8 cellular contexts compared by ENCODE assay signal in the genomic region with DNA sequence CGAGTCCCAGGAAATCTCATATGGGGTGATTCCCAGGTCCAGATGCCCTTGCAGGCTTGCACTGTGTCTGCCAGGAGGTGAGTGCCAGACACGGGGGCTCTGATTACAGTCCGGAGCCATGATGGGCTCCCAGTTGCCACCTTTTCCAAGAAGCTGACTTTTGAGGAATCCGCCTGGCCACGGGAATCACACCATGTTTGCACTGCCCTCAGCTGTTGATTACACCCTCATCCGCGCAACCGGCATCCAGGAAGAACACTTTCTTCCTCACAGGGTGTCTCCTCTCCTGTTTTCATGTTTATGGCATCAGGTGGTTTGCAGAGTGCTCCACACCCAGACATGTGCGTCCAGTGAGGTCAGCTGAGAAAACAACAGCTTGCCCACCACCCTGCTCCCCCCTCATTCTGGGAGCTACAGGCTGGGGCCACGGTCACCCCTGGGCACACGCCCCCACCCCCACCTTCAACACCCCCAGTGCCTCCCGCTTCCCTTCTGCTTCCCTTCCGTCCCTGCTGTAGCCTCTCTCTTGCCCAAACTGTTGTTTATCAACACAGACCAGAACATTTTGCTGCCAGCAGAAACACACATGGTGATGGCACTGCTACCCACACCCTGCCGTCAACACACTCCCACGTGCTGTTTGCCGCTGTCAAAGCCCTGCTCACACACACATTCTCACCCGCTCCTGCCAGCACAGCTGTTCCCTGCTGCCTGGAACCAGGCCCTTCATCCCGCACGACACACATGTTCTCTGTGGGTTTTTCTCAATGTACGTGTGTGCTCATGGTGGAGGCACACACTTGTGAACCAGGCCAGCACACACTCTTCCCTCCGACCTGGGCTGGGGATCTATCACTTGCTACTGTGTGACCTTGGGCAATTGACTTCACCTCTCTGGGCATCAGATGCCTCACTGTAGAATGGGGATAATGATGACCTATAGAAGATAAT. TPM values are rescaled to one million over a fixed set of nuclear protein-coding genes. Genes with fewer than 3 reads are reported as not detected.
DNase-seq lines count a peak whose midpoint lies in the region; ATAC-seq and TF ChIP-seq lines count a peak whose summit lies in the region.

No MANE protein-coding gene starts in this region.

- H3K36me3 Mint-ChIP-seq in neural progenitor cell: no peaks in the 10 kb centered on the region

- H3K79me2 ChIP-seq in PC-9 (ENCODE audit: low read depth): no peaks in the 10 kb centered on the region
- no peaks in the 10 kb centered on the region for H3K79me2 ChIP-seq in neural progenitor cell (ENCODE audit: low read depth)

- no peaks in the 10 kb centered on the region for H3K27me3 ChIP-seq in PC-9 (ENCODE audit: insufficient read depth, low read depth)
- H3K27me3 ChIP-seq in esophagus muscularis mucosa: no peaks in the 10 kb centered on the region
- no peaks in the 10 kb centered on the region for H3K27me3 ChIP-seq in neural progenitor cell

- H3K9me3 Mint-ChIP-seq in neural progenitor cell: no peaks in the 10 kb centered on the region

- peak overlapping the region; percentile 55 for H3K27ac Mint-ChIP-seq in neural progenitor cell

- no peaks in the 10 kb centered on the region for H3K9me2 ChIP-seq in PC-9 (ENCODE audit: insufficient read depth)

- H3K27me3 Mint-ChIP-seq in neural progenitor cell (ENCODE audit: insufficient read depth, low read depth): peaks cover 7% of the 10 kb centered on the region

- TF ChIP-seq EP300 in esophagus muscularis mucosa (IDR thresholded peaks at IDR 0.05): no peak

- TF ChIP-seq CTCF in C4-2B (conservative IDR thresholded peaks at IDR 0.05): no peak
- TF ChIP-seq CTCF in PC-9 (conservative IDR thresholded peaks at IDR 0.05): no peak
- no peak for TF ChIP-seq CTCF in esophagus muscularis mucosa (IDR thresholded peaks at IDR 0.05)
- no peak for TF ChIP-seq CTCF in neural progenitor cell (IDR thresholded peaks at IDR 0.05)

- no peak for ATAC-seq in HG03097 (IDR thresholded peaks at IDR 0.05; ENCODE audit: low FRiP score, unreplicated experiment)

- WGBS in esophagus muscularis mucosa: 66% methylated on average over 20 of the region's 21 CpGs

- 0 out of 2 replicates have a peak overlapping the region, but pooled peaks have one; percentile 7 for H3K4me3 ChIP-seq in PC-9
- H3K4me3 ChIP-seq in esophagus muscularis mucosa: no peak overlapping the region
- H3K4me3 ChIP-seq in neural progenitor cell: no peak overlapping the region

- POLR2A ChIA-PET in PC-9 (lab: Charles Lee; ENCODE audit: unreplicated experiment): interaction anchor here (0.6 kb wide), 1 partner anchor 12 kb away, joined by 34 read pairs; no protein-coding TSS in a partner anchor

- H3K9me3 ChIP-seq in PC-9 (ENCODE audit: insufficient read depth, low read depth) (no peaks in the 10 kb centered on the region), esophagus muscularis mucosa (no peaks in the 10 kb centered on the region), neural progenitor cell (ENCODE audit: low read depth) (no peaks in the 10 kb centered on the region)

- H3K27ac ChIP-seq in C4-2B (peak overlapping the region; percentile 12), PC-9 (peak overlapping the region; percentile 93), esophagus muscularis mucosa (replicated peaks in 1 of 4) (peak overlapping the region in 3 of 4 donors; percentile 41 to 58 (median 44)), neural progenitor cell (no peak overlapping the region)

- peaks cover 66% of the 10 kb centered on the region for H3F3A ChIP-seq in PC-9 (ENCODE audit: insufficient read depth, low read depth)
- no peaks in the 10 kb centered on the region for H3F3A ChIP-seq in neural progenitor cell (ENCODE audit: low read depth)

- H4K20me1 ChIP-seq in PC-9 (ENCODE audit: insufficient read depth) (no peaks in the 10 kb centered on the region), neural progenitor cell (ENCODE audit: low read depth) (no peaks in the 10 kb centered on the region)

- no peak overlapping the region for H3K9ac ChIP-seq in neural progenitor cell

- BruUV-seq in PC-9 (replicated peaks; lab: Mats Ljungman, UMichigan): no TSS peak

- intact Hi-C loops in PC-9 (cut with micrococcal nuclease; ENCODE audit: unreplicated experiment) (loop anchor here (1.0 kb wide), 1 partner anchor 11 kb away; no protein-coding TSS in a partner anchor), esophagus muscularis mucosa (cut with DNase I) (no loop called here)

- peak overlapping the region; percentile 43 for H3K4me3 Mint-ChIP-seq in neural progenitor cell

- H3K36me3 ChIP-seq in PC-9 (ENCODE audit: low read depth) (no peaks in the 10 kb centered on the region), esophagus muscularis mucosa (no peaks in the 10 kb centered on the region), neural progenitor cell (no peaks in the 10 kb centered on the region)

- H3K4me1 Mint-ChIP-seq in neural progenitor cell: peaks cover 25% of the 10 kb centered on the region

- CTCF ChIA-PET in PC-9 (lab: Charles Lee): interaction anchor here (0.7 to 1.5 kb wide), 2 partner anchors 14 to 20 kb away, joined by 3 to 9 read pairs; no protein-coding TSS in a partner anchor

- H3K4me1 ChIP-seq in PC-9 (replicated peaks; ENCODE audit: insufficient read depth) (peaks cover 67% of the 10 kb centered on the region), esophagus muscularis mucosa (peaks cover 29 to 38% (median 33%) of the 10 kb centered on the region in 4 donors), neural progenitor cell (peaks cover 6% of the 10 kb centered on the region)

- no peak for TF ChIP-seq POLR2A in esophagus muscularis mucosa (IDR thresholded peaks at IDR 0.05; ENCODE audit: low read depth)

- H3K4me2 ChIP-seq in PC-9: peak overlapping the region; percentile 80
- H3K4me2 ChIP-seq in neural progenitor cell: no peak overlapping the region

- no peak overlapping the region for H2AFZ ChIP-seq in PC-9
- no peak overlapping the region for H2AFZ ChIP-seq in neural progenitor cell (replicated peaks)

- DNase-seq in PC-9 (no peak), esophagus muscularis mucosa (ENCODE audit: extremely low spot score) (no peak), neural progenitor cell (ENCODE audit: low spot score) (no peak), NCI-H2081 treated with DMSO at 0.1 percent for 48 hours (lab: John Stamatoyannopoulos, UW) (no peak), NCI-H345 (lab: John Stamatoyannopoulos, UW) (no peak), OCI-M2 (lab: John Stamatoyannopoulos, UW; ENCODE audit: unreplicated experiment) (no peak)

RNA-seq across cellular contexts. Expression of a gene that starts 35.8 kb away (rescaled TPM):
- total RNA-seq in PC-9 (2021): 178 and 212 TPM in 2 replicates
- total RNA-seq in esophagus muscularis mucosa: 100 to 1,000 TPM in 3 of 4 donors, 10 to 100 TPM in 1; 77.4 to 247 (median 146) TPM
- 257 and 436 TPM in 2 replicates for total RNA-seq in neural progenitor cell (ENCODE audit: low replicate concordance)

RNA-seq across cellular contexts. Expression of a gene that starts 45.2 kb away (rescaled TPM):
- total RNA-seq in PC-9 (2021) (37.0 and 46.9 TPM in 2 replicates), esophagus muscularis mucosa (10 to 100 TPM; 27.8 to 46.5 (median 37.8) TPM), neural progenitor cell (ENCODE audit: low replicate concordance) (8.8 and 16.1 TPM in 2 replicates)
